In the genomic region with DNA sequence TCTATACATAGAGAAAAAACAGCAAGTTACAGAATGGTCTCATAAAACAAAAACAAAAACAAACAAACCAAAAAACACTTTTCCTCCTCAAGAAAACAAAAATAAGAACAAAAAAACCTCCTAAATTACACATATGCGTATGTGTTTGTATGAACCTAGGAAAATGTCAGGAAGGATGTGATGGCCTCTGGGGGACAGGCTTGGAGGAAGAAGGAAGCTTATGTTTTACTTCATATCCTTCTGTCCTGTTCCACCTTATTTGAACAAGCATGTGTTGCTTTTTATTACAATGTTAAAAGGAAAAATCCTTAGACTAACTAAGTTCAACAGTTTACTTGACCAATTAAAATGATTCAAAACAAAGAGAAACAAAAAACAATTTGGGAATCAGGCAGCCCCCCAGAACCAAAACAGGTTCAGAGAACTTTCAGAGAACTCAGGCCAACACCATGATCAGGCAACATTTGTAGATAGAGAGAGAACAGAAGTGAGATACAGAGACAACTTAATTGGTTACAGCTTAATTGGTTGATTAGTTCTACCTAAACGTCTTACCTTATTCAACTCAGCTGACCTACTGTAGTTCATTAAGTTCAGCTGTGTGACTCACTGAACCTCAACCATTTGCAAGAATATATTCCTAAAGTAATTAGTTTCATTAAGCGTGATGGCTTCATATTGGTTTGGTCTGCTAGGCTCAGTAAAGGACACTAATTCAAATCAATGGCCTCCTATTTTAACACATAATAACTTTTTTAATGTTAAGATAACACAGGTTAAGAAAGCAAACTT, we compare ENCODE assay signal across 15 cellular contexts. TPM values are rescaled to one million over a fixed set of nuclear protein-coding genes. Genes with fewer than 3 reads are reported as not detected.
A peak's percentile ranks its signal among the peaks of the same experiment; 100 is the strongest.
DNase-seq lines count a peak whose midpoint lies in the region; ATAC-seq and TF ChIP-seq lines count a peak whose summit lies in the region.
"Had no signal": no experiment of that assay in that cellular context is flagged by ENCODE, and none has a peak within 500 bp of the region (broad histone marks: within the 10 kb centered on the region; RNA-seq: fewer than 3 reads in every experiment).

No MANE protein-coding gene starts in this region.

- no peak overlapping the region for H3K4me3 Mint-ChIP-seq in nephron progenitor cell
- H3K4me3 Mint-ChIP-seq: effector memory CD8-positive, alpha-beta T cell had no signal

- no peaks in the 10 kb centered on the region for H3K36me3 ChIP-seq in heart right ventricle
- H3K36me3 ChIP-seq in esophagus muscularis mucosa: no peaks in the 10 kb centered on the region
- H3K36me3 ChIP-seq in upper lobe of left lung: no peaks in the 10 kb centered on the region
- H3K36me3 ChIP-seq: SJCRH30 had no signal

- peaks cover 16 to 94% (median 58%) of the 10 kb centered on the region in 9 donors for H3K4me1 ChIP-seq in heart right ventricle
- H3K4me1 ChIP-seq in esophagus muscularis mucosa: peaks cover 39 to 51% (median 46%) of the 10 kb centered on the region in 4 donors
- peaks cover 8 to 22% (median 13%) of the 10 kb centered on the region in 4 donors for H3K4me1 ChIP-seq in upper lobe of left lung

- H3K4me1 Mint-ChIP-seq in nephron progenitor cell: peaks cover 14% of the 10 kb centered on the region

- TF ChIP-seq POLR2A in esophagus muscularis mucosa (IDR thresholded peaks at IDR 0.05; ENCODE audit: low read depth) (no peak), upper lobe of left lung (IDR thresholded peaks at IDR 0.05) (no peak)

- H3K36me3 Mint-ChIP-seq in nephron progenitor cell (ENCODE audit: low read depth): no peaks in the 10 kb centered on the region

- no peak for TF ChIP-seq CTCF in heart right ventricle (IDR thresholded peaks at IDR 0.05)
- no peak for TF ChIP-seq CTCF in esophagus muscularis mucosa (IDR thresholded peaks at IDR 0.05)
- TF ChIP-seq CTCF in nephron progenitor cell (IDR thresholded peaks at IDR 0.05): no peak
- no peak for TF ChIP-seq CTCF in upper lobe of left lung (IDR thresholded peaks at IDR 0.05)
- TF ChIP-seq CTCF in GM20000 (IDR thresholded peaks at IDR 0.05; ENCODE audit: extremely low read depth, missing control alignments): no peak

- peak overlapping the region; percentile 64 to 90 (median 78) for H3K27ac ChIP-seq in heart right ventricle
- peak overlapping the region; percentile 42 to 56 (median 48) for H3K27ac ChIP-seq in esophagus muscularis mucosa (replicated peaks in 1 of 4)
- peak overlapping the region in 3 of 4 donors; percentile 30 to 80 (median 32) for H3K27ac ChIP-seq in upper lobe of left lung
- H3K27ac ChIP-seq: SJCRH30 had no signal

- TF ChIP-seq EP300 in esophagus muscularis mucosa (IDR thresholded peaks at IDR 0.05) (no peak), upper lobe of left lung (IDR thresholded peaks at IDR 0.05) (no peak)

- peak in 2 of 8 donors; percentile 46 to 62 for ATAC-seq in heart right ventricle
- ATAC-seq in Right ventricle myocardium superior (ENCODE audit: poor library complexity): no peak
- no peak for ATAC-seq in upper lobe of left lung (ENCODE audit: low FRiP score in 2 of 2)
- no peak for ATAC-seq in GM21529 (IDR thresholded peaks at IDR 0.05; ENCODE audit: unreplicated experiment)
- ATAC-seq: effector memory CD8-positive, alpha-beta T cell had no signal

- DNase-seq in heart right ventricle (no peak), Right ventricle myocardium superior (no peak), esophagus muscularis mucosa (ENCODE audit: extremely low spot score) (no peak), nephron progenitor cell (no peak), upper lobe of left lung (no peak), GM20000 (ENCODE audit: low spot score) (no peak)
- DNase-seq in central memory CD4-positive, alpha-beta T cell: no peak
- DNase-seq: Calu3; effector memory CD8-positive, alpha-beta T cell; foreskin melanocyte; NCI-H1092 treated with DMSO at 0.1 percent for 48 hours; SJCRH30; stimulated activated CD4-positive, alpha-beta T cell treated with anti-CD3 and anti-CD28 coated beads, Interleukin-4, amount 100 ng/mL, for 1 hour had no signal

- H3K27me3 Mint-ChIP-seq in nephron progenitor cell (ENCODE audit: low read depth, poor library complexity): peaks cover 7% of the 10 kb centered on the region

- peak overlapping the region; percentile 53 for H3K27ac Mint-ChIP-seq in nephron progenitor cell

- H3K9me3 Mint-ChIP-seq in nephron progenitor cell: no peaks in the 10 kb centered on the region
- H3K9me3 Mint-ChIP-seq: effector memory CD8-positive, alpha-beta T cell had no signal

- intact Hi-C loops in heart right ventricle (cut with DNase I): no loop called here
- intact Hi-C loops in Right ventricle myocardium superior (cut with DNase I): no loop called here
- intact Hi-C loops in esophagus muscularis mucosa (cut with DNase I): no loop called here

- no peak overlapping the region for H3K4me3 ChIP-seq in heart right ventricle
- H3K4me3 ChIP-seq in esophagus muscularis mucosa: no peak overlapping the region
- H3K4me3 ChIP-seq in upper lobe of left lung: no peak overlapping the region
- H3K4me3 ChIP-seq: SJCRH30 had no signal

- no peaks in the 10 kb centered on the region for H3K9me3 ChIP-seq in heart right ventricle
- no peaks in the 10 kb centered on the region for H3K9me3 ChIP-seq in esophagus muscularis mucosa
- H3K9me3 ChIP-seq in upper lobe of left lung: no peaks in the 10 kb centered on the region
- H3K9me3 ChIP-seq: SJCRH30 had no signal

- no peaks in the 10 kb centered on the region for H3K27me3 ChIP-seq in heart right ventricle
- no peaks in the 10 kb centered on the region for H3K27me3 ChIP-seq in esophagus muscularis mucosa
- H3K27me3 ChIP-seq in upper lobe of left lung: no peaks in the 10 kb centered on the region
- H3K27me3 ChIP-seq: SJCRH30 had no signal

- 62 to 69% methylated on average over 3 of the region's 3 CpGs for WGBS in heart right ventricle, 2 donors
- whole genome bisulfite sequencing in esophagus muscularis mucosa: 87% methylated on average over 3 of the region's 3 CpGs
- WGBS in upper lobe of left lung, 2 donors: 71 to 78% methylated on average over 3 of the region's 3 CpGs

RNA-seq across cellular contexts. Expression of a gene that starts 10.1 kb away (rescaled TPM):
- 10 to 100 TPM in 2 of 10 donors, 1 to 10 TPM in 8; 2.8 to 14.4 (median 5.0) TPM for total RNA-seq in heart right ventricle
- 10 to 100 TPM in 1 of 2 donors, 1 to 10 TPM in 1; 7.4 to 20.8 TPM for polyA plus RNA-seq in heart right ventricle
- 8.3 TPM for total RNA-seq in Right ventricle myocardium superior
- 1 to 10 TPM; 2.1 to 5.7 (median 2.8) TPM for total RNA-seq in esophagus muscularis mucosa
- 10 to 100 TPM in 3 of 6 donors, 1 to 10 TPM in 3; 3.3 to 19.9 (median 8.5) TPM for total RNA-seq in upper lobe of left lung
- total RNA-seq: Calu3 had no signal

RNA-seq across cellular contexts. Expression of a gene that starts 13.4 kb away (rescaled TPM):
- 1 to 10 TPM; 1.5 to 6.1 (median 2.2) TPM for total RNA-seq in heart right ventricle
- polyA plus RNA-seq in heart right ventricle: 10 to 100 TPM in 1 of 2 donors, 1 to 10 TPM in 1; 7.2 to 13.9 TPM
- total RNA-seq in Right ventricle myocardium superior: 7.4 TPM
- total RNA-seq in esophagus muscularis mucosa: 10 to 100 TPM in 2 of 4 donors, 1 to 10 TPM in 2; 3.7 to 53.0 (median 15.6) TPM
- 10 to 100 TPM in 4 of 6 donors, 1 to 10 TPM in 2; 2.1 to 19.1 (median 10.6) TPM for total RNA-seq in upper lobe of left lung
- total RNA-seq: SJCRH30 had no signal

RNA-seq across cellular contexts. Expression of a gene that starts 38.5 kb away (rescaled TPM):
- not detected for total RNA-seq in heart right ventricle
- not detected for polyA plus RNA-seq in heart right ventricle
- not detected for total RNA-seq in Right ventricle myocardium superior
- not detected for total RNA-seq in esophagus muscularis mucosa
- total RNA-seq in upper lobe of left lung: not detected
- total RNA-seq: Calu3, mucosa of gallbladder, SJCRH30 had no signal

RNA-seq across cellular contexts. Expression of a gene that starts 49.2 kb away (rescaled TPM):
- not detected for total RNA-seq in heart right ventricle
- not detected for polyA plus RNA-seq in heart right ventricle
- not detected for total RNA-seq in Right ventricle myocardium superior
- total RNA-seq in esophagus muscularis mucosa: not detected
- total RNA-seq in upper lobe of left lung: not detected
- total RNA-seq: Calu3, mucosa of gallbladder, SJCRH30 had no signal
